ENCODE assay signal across 8 cellular contexts in the genomic region with DNA sequence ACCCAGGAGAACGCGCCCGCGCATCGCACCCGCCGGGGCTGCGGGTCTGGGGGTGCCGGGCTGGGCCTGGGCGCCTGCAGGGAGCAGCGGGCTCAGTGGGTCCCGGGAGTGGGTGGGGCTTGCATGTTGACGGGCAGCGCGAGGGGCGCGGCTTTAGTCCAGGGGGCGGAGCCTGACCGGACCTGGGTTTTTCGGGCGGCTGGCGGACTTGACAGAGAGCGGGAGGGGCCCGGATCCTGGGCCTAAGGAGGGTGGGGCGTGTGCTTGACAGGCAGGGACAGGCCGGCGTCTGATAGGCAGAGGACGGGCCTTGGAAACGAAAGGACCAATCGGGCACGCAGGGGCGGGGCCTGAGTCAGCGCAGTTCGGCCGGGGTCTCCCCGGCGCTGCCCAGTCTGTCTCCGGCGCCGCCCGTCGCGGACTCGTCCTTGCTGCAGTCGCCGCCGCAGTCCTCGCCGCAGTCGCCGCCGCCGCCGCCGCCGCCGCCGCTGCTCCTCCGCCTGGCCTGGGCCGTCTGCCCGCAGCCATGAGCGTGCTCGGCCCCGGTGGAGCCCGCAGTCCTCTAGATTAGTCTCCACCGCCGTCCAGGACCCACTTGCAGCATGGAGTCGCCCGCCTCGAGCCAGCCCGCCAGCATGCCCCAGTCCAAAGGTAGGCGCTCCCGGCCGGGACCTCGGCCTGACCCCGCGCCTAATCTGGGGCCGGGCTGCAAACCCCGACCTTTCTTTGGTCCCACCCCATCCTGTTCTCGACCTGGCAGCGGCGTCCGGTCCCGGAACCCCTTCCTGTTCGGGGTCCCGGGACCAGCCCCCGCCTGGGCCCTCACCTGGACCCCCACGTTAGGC.
A peak's percentile ranks its signal among the peaks of the same experiment; 100 is the strongest.
DNase-seq lines count a peak whose midpoint lies in the region; ATAC-seq lines count a peak whose summit lies in the region.

TSS of gene MAP2K3 (plus strand) at position 393 of the 845 bp plus-strand sequence. CDS start at position 603, 210 bp downstream.

- peak; percentile 100 for DNase-seq in Ammon's horn (ENCODE audit: low spot score)
- DNase-seq in GM19238 (ENCODE audit: insufficient read length, low spot score), result peak; percentile 98
- peak; percentile 99 for DNase-seq in NCI-H524 (lab: John Stamatoyannopoulos, UW)
- DNase-seq in activated CD4-positive, alpha-beta T cell treated with anti-CD3 and anti-CD28 coated beads for 4 hours, result peak; percentile 97
- DNase-seq in stimulated activated CD4-positive, alpha-beta T cell treated with anti-CD3 and anti-CD28 coated beads, Interleukin-1b, Interleukin-23, amount 100 ng/mL, for 4 hours (ENCODE audit: low read depth in 2 of 2), result peak; percentile 95 to 96

- H3K27ac ChIP-seq in cingulate gyrus (ENCODE audit: low read depth, low read length), result peak within 1 kb of the TSS; percentile 60
- peak within 1 kb of the TSS; percentile 86 for H3K27ac ChIP-seq in layer of hippocampus (ENCODE audit: low read depth, low read length)

- H3K27me3 ChIP-seq in layer of hippocampus (ENCODE audit: control insufficient read depth, insufficient read depth, low read length), result no peaks in the 10 kb centered on the region

- peak; percentile 75 for ATAC-seq in HG03442 (IDR thresholded peaks at IDR 0.05; ENCODE audit: unreplicated experiment)

Comparison
In these comparisons a context has a peak if more than half of its experiments do, and no peak if none do; other contexts are left out.
1. Peak in every context shown above with its lines: DNase-seq, ATAC-seq and H3K27ac ChIP-seq.